ENCODE assay signal across 21 cellular contexts in genomic region chr17:34369196-34369500, GRCh38. TPM values are rescaled to one million over a fixed set of nuclear protein-coding genes. Genes with fewer than 3 reads are reported as not detected.
"Had no signal": no experiment of that assay in that cellular context is flagged by ENCODE, and none has a peak within 500 bp of the region (broad histone marks: within the 10 kb centered on the region; RNA-seq: fewer than 3 reads in every experiment).

No MANE protein-coding gene starts in this region.

- H2AFZ ChIP-seq: hepatocyte had no signal

- DNase-seq: dermis blood vessel endothelial cell; foreskin melanocyte; kidney; left cardiac atrium; left ventricle myocardium superior; mammary epithelial cell; naive thymus-derived CD4-positive, alpha-beta T cell; nephron progenitor cell; ovary; sigmoid colon; stimulated activated CD4-positive, alpha-beta T cell treated with anti-CD3 and anti-CD28 coated beads, Interleukin-2, amount 100 ng/mL, for 24 hours; stimulated activated naive CD4-positive, alpha-beta T cell; thyroid gland had no signal

- H3K27me3 ChIP-seq: ovary, right atrium auricular region, thyroid gland had no signal

- H3K9me3 ChIP-seq: ovary, right atrium auricular region, sigmoid colon, thyroid gland had no signal

- H3K27ac ChIP-seq: hepatocyte, ovary, right atrium auricular region, sigmoid colon, skin epidermis, thyroid gland had no signal

- H3K79me2 ChIP-seq: hepatocyte had no signal

- H3K4me1 ChIP-seq: right atrium auricular region, thyroid gland had no signal

- H3K36me3 ChIP-seq: ovary, right atrium auricular region, sigmoid colon, thyroid gland had no signal

- H3K4me2 ChIP-seq: hepatocyte had no signal

- H3K4me3 ChIP-seq: hepatocyte, ovary, right atrium auricular region, sigmoid colon, skin epidermis, thyroid gland had no signal

RNA-seq across cellular contexts. Expression of gene CCL1, which starts 6.1 kb away (rescaled TPM):
- total RNA-seq: dermis blood vessel endothelial cell, endodermal cell, endothelial cell of umbilical vein, hepatocyte, kidney, left cardiac atrium, left ventricle myocardium superior, mammary epithelial cell, mesenteric fat pad, mononuclear cell, ovary, posterior vena cava, right atrium auricular region, sigmoid colon, thyroid gland had no signal

RNA-seq across cellular contexts. Expression of gene CCL13, which starts 12.9 kb away (rescaled TPM):
- total RNA-seq: dermis blood vessel endothelial cell; endodermal cell; endothelial cell of umbilical vein; hepatocyte; mammary epithelial cell; mononuclear cell; naive thymus-derived CD4-positive, alpha-beta T cell had no signal

RNA-seq across cellular contexts. Expression of gene CCL8, which starts 49.9 kb away (rescaled TPM):
- total RNA-seq: endodermal cell; endothelial cell of umbilical vein; hepatocyte; kidney; mammary epithelial cell; mononuclear cell; naive thymus-derived CD4-positive, alpha-beta T cell; thyroid gland had no signal
